8 cellular contexts compared by ENCODE assay signal in genomic region chr5:43041669-43042175, GRCh38. TPM values are rescaled to one million over a fixed set of nuclear protein-coding genes. Genes with fewer than 3 reads are reported as not detected.
DNase-seq lines count a peak whose midpoint lies in the region; ATAC-seq and TF ChIP-seq lines count a peak whose summit lies in the region.

No MANE protein-coding gene starts in this region.

- ATAC-seq in GM19328 (IDR thresholded peaks at IDR 0.05; ENCODE audit: unreplicated experiment) (peak; percentile 20), HG03432 (IDR thresholded peaks at IDR 0.05; ENCODE audit: unreplicated experiment) (peak; percentile 26), Right ventricle myocardium inferior (peak; percentile 39)

- no peaks in the 10 kb centered on the region for H3K9me3 ChIP-seq in ovary

- TF ChIP-seq POLR2A in ovary (IDR thresholded peaks at IDR 0.05) = no peak

- no peak for TF ChIP-seq EP300 in ovary (IDR thresholded peaks at IDR 0.05)

- intact Hi-C loops in Right ventricle myocardium inferior (cut with DNase I) = loop anchor here (1.0 to 5.0 kb wide), 3 partner anchors 34 to 133 kb away; no protein-coding TSS in a partner anchor
- intact Hi-C loops in ovary (cut with DNase I) = loop anchor here in 2 of 4 donors (1.0 to 5.0 kb wide), 5 partner anchors 25 to 49 kb away; no protein-coding TSS in a partner anchor

- no peaks in the 10 kb centered on the region for H3K27me3 ChIP-seq in ovary

- H3K27ac ChIP-seq in C4-2B (peak overlapping the region; percentile 83), ovary (peak overlapping the region; percentile 88 to 92)

- H3K36me3 ChIP-seq in ovary = no peaks in the 10 kb centered on the region

- 0 to 1% (median 1%) methylated on average over 32 to 33 of the region's 33 CpGs for WGBS in ovary, 3 donors

- TF ChIP-seq CTCF in C4-2B (conservative IDR thresholded peaks at IDR 0.05) (no peak), ovary (IDR thresholded peaks at IDR 0.05) (peak in 1 of 3 donors; percentile 13)

- DNase-seq in NOMO-1 treated with DMSO at 0.1 percent for 48 hours (lab: John Stamatoyannopoulos, UW; ENCODE audit: unreplicated experiment) (peak; percentile 90), Right ventricle myocardium inferior (ENCODE audit: missing footprints) (no peak), ovary (peak in 3 of 5 donors; percentile 56 to 68 (median 65)), HPDE6-E6E7 (ENCODE audit: extremely low spot score) (no peak)
- peak; percentile 54 for DNase-seq in activated T-helper 9 cell treated with anti-CD3 and anti-CD28 coated beads, Interleukin-2, amount 50 U/mL, for 16 hours (ENCODE audit: low read depth)

- no peaks in the 10 kb centered on the region for H3K4me1 ChIP-seq in ovary (ENCODE audit: insufficient read depth)

- H3K4me3 ChIP-seq in ovary = peak overlapping the region; percentile 61

RNA-seq across cellular contexts. Expression of gene ANXA2R, which starts 1.6 kb away (rescaled TPM):
- total RNA-seq in Right ventricle myocardium inferior (0.84 TPM), ovary (1 to 10 TPM; 1.1 to 2.7 (median 1.7) TPM)
- 1 to 10 TPM; 1.2 to 1.6 TPM for polyA plus RNA-seq in ovary

Comparison
In these comparisons a context has a peak if more than half of its experiments do, and no peak if none do; other contexts are left out.
1. DNase-seq: peak in NOMO-1 treated with DMSO at 0.1 percent for 48 hours (single experiment), activated T-helper 9 cell treated with anti-CD3 and anti-CD28 coated beads, Interleukin-2, amount 50 U/mL, for 16 hours (single experiment) and ovary (3 of 5); none in Right ventricle myocardium inferior (single experiment) and HPDE6-E6E7 (single experiment).
2. Peak in every context shown above with its lines, with median percentiles within 50 percentile points of each other: ATAC-seq.